17 cellular contexts compared by ENCODE assay signal in the genomic region with DNA sequence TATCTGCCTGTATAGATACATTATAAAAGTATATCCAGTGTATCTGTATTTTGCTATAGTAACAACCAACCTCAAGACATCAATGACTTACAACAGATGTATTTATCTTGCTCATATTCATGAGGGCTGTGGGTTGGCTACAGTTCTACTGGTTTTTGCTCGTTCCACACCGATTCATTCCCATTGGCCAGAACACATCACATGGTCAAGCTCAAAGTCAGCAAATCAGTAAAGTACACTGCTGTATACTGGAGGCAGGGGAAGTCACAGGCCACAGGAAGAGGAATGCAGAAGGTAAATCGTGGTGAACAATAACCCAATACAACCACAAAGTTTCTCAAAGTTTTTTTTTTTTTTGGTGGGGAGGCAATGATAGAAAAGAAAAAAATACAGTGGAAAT.
"Had no signal": no experiment of that assay in that cellular context is flagged by ENCODE, and none has a peak within 500 bp of the region (broad histone marks: within the 10 kb centered on the region; RNA-seq: fewer than 3 reads in every experiment).

No MANE protein-coding gene starts in this region.

- H3K4me1 ChIP-seq: colonic mucosa had no signal

- H3K27me3 ChIP-seq: colonic mucosa, foreskin keratinocyte, right atrium auricular region, testis had no signal

- H3K9me3 ChIP-seq: colonic mucosa, mucosa of descending colon, right atrium auricular region, testis, transverse colon had no signal

- H3K4me3 ChIP-seq: colonic mucosa, mucosa of descending colon, right atrium auricular region, testis, transverse colon had no signal

- H3K36me3 ChIP-seq: colonic mucosa, right atrium auricular region, transverse colon had no signal

- DNase-seq: colonic mucosa; effector CD4-positive, alpha-beta T cell; endodermal cell; erythroblast; foreskin keratinocyte; kidney; left colon; mucosa of descending colon; naive thymus-derived CD8-positive, alpha-beta T cell; small intestine; stimulated activated CD4-positive, alpha-beta T cell treated with anti-CD3 and anti-CD28 coated beads, Interleukin-12 subunit alpha, Interleukin-12 subunit beta, amount 100 ng/mL, for 4 hours; stimulated activated CD4-positive, alpha-beta T cell treated with anti-CD3 and anti-CD28 coated beads, Interleukin-2, amount 100 ng/mL, for 48 hours; stimulated activated CD8-positive, alpha-beta memory T cell treated with anti-CD3 and anti-CD28 coated beads, Interleukin-4, amount 100 ng/mL, for 48 hours; testis; transverse colon had no signal

- FAIRE-seq: endothelial cell of umbilical vein, kidney, small intestine had no signal

- H3K27ac ChIP-seq: colonic mucosa, foreskin keratinocyte, right atrium auricular region, testis, transverse colon had no signal
